28 cellular contexts compared by ENCODE assay signal in the genomic region with DNA sequence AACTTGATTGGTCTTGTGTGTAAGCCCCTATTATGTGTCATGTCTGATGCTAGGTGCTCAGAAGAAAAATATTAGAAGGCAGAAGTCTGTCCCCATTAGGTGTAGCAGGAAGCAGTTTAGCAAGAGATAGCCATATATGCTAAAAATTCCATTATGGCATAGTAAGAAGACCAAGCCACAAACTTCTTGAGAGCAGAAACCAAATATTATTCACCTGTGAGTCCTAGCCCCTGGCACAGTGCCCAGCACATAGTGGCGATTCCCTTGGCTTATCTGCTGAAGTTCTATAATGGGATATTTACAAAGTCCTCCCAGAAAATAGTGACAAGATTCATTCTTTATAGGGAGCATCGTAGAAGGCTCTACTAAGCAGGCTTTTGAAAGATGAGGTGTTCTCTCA.
"Had no signal": no experiment of that assay in that cellular context is flagged by ENCODE, and none has a peak within 500 bp of the region (broad histone marks: within the 10 kb centered on the region; RNA-seq: fewer than 3 reads in every experiment).

No MANE protein-coding gene starts in this region.

- H3K4me1 Mint-ChIP-seq: activated CD8-positive, alpha-beta memory T cell treated with anti-CD3 and anti-CD28 coated beads, Interleukin-2, amount 10 ng/mL, durations not matched to agents 7 days and 5 days; activated naive CD8-positive, alpha-beta T cell treated with anti-CD3 and anti-CD28 coated beads, Interleukin-2, amount 50 U/mL, for 24 hours had no signal

- H3K9me3 Mint-ChIP-seq: WTC11 had no signal

- H3K27ac ChIP-seq: ascending aorta, body of pancreas, cardiac muscle cell, Peyer's patch had no signal

- H3K9me3 ChIP-seq: ascending aorta, body of pancreas, Peyer's patch had no signal

- H3K27me3 Mint-ChIP-seq: activated CD8-positive, alpha-beta memory T cell treated with anti-CD3 and anti-CD28 coated beads, Interleukin-2, amount 10 ng/mL, durations not matched to agents 7 days and 5 days; activated naive CD8-positive, alpha-beta T cell treated with anti-CD3 and anti-CD28 coated beads, Interleukin-2, amount 50 U/mL, for 24 hours; activated T-cell treated with anti-CD3 and anti-CD28 coated beads, Interleukin-2, amount 50 U/mL, for 24 hours had no signal

- ATAC-seq: activated CD8-positive, alpha-beta memory T cell treated with anti-CD3 and anti-CD28 coated beads, Interleukin-2, amount 10 ng/mL, durations not matched to agents 7 days and 5 days; activated naive CD4-positive, alpha-beta T cell treated with anti-CD3 and anti-CD28 coated beads, Interleukin-2, amount 50 U/mL, for 72 hours; activated naive CD8-positive, alpha-beta T cell treated with anti-CD3 and anti-CD28 coated beads, Interleukin-2, amount 50 U/mL, for 24 hours; body of pancreas; WTC11 had no signal

- H3K36me3 ChIP-seq: ascending aorta, cardiac muscle cell, Peyer's patch had no signal

- H3K27me3 ChIP-seq: ascending aorta, body of pancreas, cardiac muscle cell, Peyer's patch had no signal

- DNase-seq: activated CD4-positive, alpha-beta T cell treated with anti-CD3 and anti-CD28 coated beads for 48 hours; activated CD4-positive, alpha-beta T cell treated with anti-CD3 and anti-CD28 coated beads, Interleukin-2, amount 50 U/mL, for 4 hours; activated CD4-positive, CD25-positive, alpha-beta regulatory T cell treated with anti-CD3 and anti-CD28 coated beads, Interleukin-2, amount 50 U/mL, for 72 hours; activated CD8-positive, alpha-beta memory T cell treated with anti-CD3 and anti-CD28 coated beads, Interleukin-2, amount 10 ng/mL, durations not matched to agents 7 days and 5 days; activated effector memory CD4-positive, alpha-beta T cell treated with Interleukin-2 at 50 U/mL for 16 hours; activated naive CD4-positive, alpha-beta T cell; activated naive CD8-positive, alpha-beta T cell treated with anti-CD3 and anti-CD28 coated beads, Interleukin-2, amount 50 U/mL, for 24 hours; activated T-cell treated with anti-CD3 and anti-CD28 coated beads, Interleukin-2, amount 50 U/mL, for 24 hours; amniotic stem cell; body of pancreas; Kasumi-1; KBM-7; NCI-H1092; NCI-H1417; NCI-H1930; NCI-H345; NCI-H510A; NCI-H526 treated with DMSO at 0.1 percent for 48 hours; NCI-H82; OCI-M1; Peyer's patch; SHP77 treated with DMSO at 0.1 percent for 48 hours had no signal

- H3K27ac Mint-ChIP-seq: activated CD8-positive, alpha-beta memory T cell treated with anti-CD3 and anti-CD28 coated beads, Interleukin-2, amount 10 ng/mL, durations not matched to agents 7 days and 5 days; activated naive CD4-positive, alpha-beta T cell treated with anti-CD3 and anti-CD28 coated beads, Interleukin-2, amount 50 U/mL, for 72 hours; activated naive CD8-positive, alpha-beta T cell treated with anti-CD3 and anti-CD28 coated beads, Interleukin-2, amount 50 U/mL, for 24 hours; activated T-cell treated with anti-CD3 and anti-CD28 coated beads, Interleukin-2, amount 50 U/mL, for 24 hours; activated T-helper 1 cell treated with anti-CD3 and anti-CD28 coated beads, Interleukin-12 subunit alpha, Interleukin-12 subunit beta, Interleukin-2, Interleukin-4 antibody, amounts not matched to agents 30 ng/mL and 10 ng/mL and 1 ng/mL, durations not matched to agents 14 hours and 24 hours and 36 hours; T-helper 1 cell treated with Interleukin-12 subunit alpha and Interleukin-12 subunit beta and Interleukin-4 antibody, amounts not matched to agents 30 μg/mL and 1 μg/mL, for 36 hours; WTC11 had no signal

- H3K36me3 Mint-ChIP-seq: activated CD8-positive, alpha-beta memory T cell treated with anti-CD3 and anti-CD28 coated beads, Interleukin-2, amount 10 ng/mL, durations not matched to agents 7 days and 5 days; WTC11 had no signal

- H3K4me3 ChIP-seq: ascending aorta, body of pancreas, cardiac muscle cell, Peyer's patch had no signal

- H3K4me1 ChIP-seq: ascending aorta, body of pancreas, Peyer's patch had no signal

- H3K4me3 Mint-ChIP-seq: activated CD8-positive, alpha-beta memory T cell treated with anti-CD3 and anti-CD28 coated beads, Interleukin-2, amount 10 ng/mL, durations not matched to agents 7 days and 5 days; activated naive CD8-positive, alpha-beta T cell treated with anti-CD3 and anti-CD28 coated beads, Interleukin-2, amount 50 U/mL, for 24 hours; activated T-cell treated with anti-CD3 and anti-CD28 coated beads, Interleukin-2, amount 50 U/mL, for 24 hours; activated T-helper 1 cell treated with anti-CD3 and anti-CD28 coated beads, Interleukin-12 subunit alpha, Interleukin-12 subunit beta, Interleukin-2, Interleukin-4 antibody, amounts not matched to agents 30 ng/mL and 10 ng/mL and 1 ng/mL, durations not matched to agents 14 hours and 24 hours and 36 hours; T-helper 1 cell treated with Interleukin-12 subunit alpha and Interleukin-12 subunit beta and Interleukin-4 antibody, amounts not matched to agents 30 μg/mL and 1 μg/mL, for 36 hours; WTC11 had no signal
